9 cellular contexts compared by ENCODE assay signal in the genomic region with DNA sequence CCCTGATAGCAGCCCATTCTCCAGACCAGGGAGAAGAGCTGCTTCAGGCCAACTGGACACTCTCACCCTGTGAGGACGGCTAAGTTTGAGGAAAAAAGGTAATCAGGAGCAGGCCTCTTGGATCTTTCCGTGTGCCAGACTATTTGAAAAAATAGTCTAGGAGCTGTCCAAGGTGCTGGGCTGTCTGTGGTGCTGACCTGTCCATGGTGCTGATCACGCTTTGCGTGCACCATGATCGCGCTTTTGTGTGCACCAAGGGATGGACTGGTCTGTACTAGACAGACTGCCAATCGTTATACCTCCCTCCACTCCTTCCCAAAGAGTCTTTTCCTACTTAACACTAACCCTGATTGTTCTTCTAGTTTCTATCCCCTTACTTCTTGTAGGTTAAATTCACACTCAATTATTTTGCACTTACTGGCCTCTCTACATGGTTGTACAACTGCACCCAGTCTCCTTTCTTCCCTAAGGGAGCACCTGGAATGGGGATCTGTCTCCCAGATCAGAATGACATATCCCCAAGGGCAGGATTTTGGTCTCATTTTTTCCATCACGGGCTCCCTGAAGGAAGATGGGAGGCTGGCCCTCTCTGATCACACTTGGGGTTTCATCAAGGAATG.
DNase-seq lines count a peak whose midpoint lies in the region; ATAC-seq and TF ChIP-seq lines count a peak whose summit lies in the region.
"Had no signal": no experiment of that assay in that cellular context is flagged by ENCODE, and none has a peak within 500 bp of the region (broad histone marks: within the 10 kb centered on the region; RNA-seq: fewer than 3 reads in every experiment).

No MANE protein-coding gene starts in this region.

- ATAC-seq in IMR-90 (ENCODE audit: low read depth): peak; percentile 92
- ATAC-seq in left colon: peak; percentile 74
- no peak for ATAC-seq in GM21619 (IDR thresholded peaks at IDR 0.05; ENCODE audit: unreplicated experiment)
- no peak for ATAC-seq in GM21576 (IDR thresholded peaks at IDR 0.05; ENCODE audit: unreplicated experiment)
- ATAC-seq in GM19324 (IDR thresholded peaks at IDR 0.05; ENCODE audit: low FRiP score, unreplicated experiment): no peak

- H3K36me3 Mint-ChIP-seq in activated naive CD8-positive, alpha-beta T cell treated with anti-CD3 and anti-CD28 coated beads for 36 hours: no peaks in the 10 kb centered on the region

- POLR2A ChIA-PET in IMR-90 (lab: Charles Lee; ENCODE audit: unreplicated experiment): no interaction called here

- no peaks in the 10 kb centered on the region for H3K9me3 Mint-ChIP-seq in activated naive CD8-positive, alpha-beta T cell treated with anti-CD3 and anti-CD28 coated beads for 36 hours

- H3K27ac ChIP-seq in IMR-90 (ENCODE audit: insufficient read depth, low read length): no peak overlapping the region
- no peak overlapping the region for H3K27ac ChIP-seq in effector memory CD4-positive, alpha-beta T cell (ENCODE audit: insufficient read depth, low read length, poor library complexity, severe bottlenecking)
- H3K27ac ChIP-seq: skin epidermis had no signal

- H3K4me2 ChIP-seq in IMR-90 (ENCODE audit: low read depth, low read length): no peak overlapping the region

- no peak overlapping the region for H3K4ac ChIP-seq in IMR-90 (ENCODE audit: low read depth, low read length)

- in situ Hi-C loops in IMR-90 (cut with MboI; ENCODE audit: low sequenced_read_pairs): no loop called here

- no peak overlapping the region for H4K91ac ChIP-seq in IMR-90 (ENCODE audit: insufficient read depth, low read depth, low read length)

- no peak for TF ChIP-seq CTCF in IMR-90 (conservative IDR thresholded peaks at IDR 0.05; ENCODE audit: low read depth, low read length)

- H3K23ac ChIP-seq in IMR-90 (ENCODE audit: low read depth, low read length): no peak overlapping the region

- TF ChIP-seq POLR2A in IMR-90 (IDR thresholded peaks at IDR 0.05; ENCODE audit: low read depth, low read length): no peak

- H2BK120ac ChIP-seq in IMR-90 (ENCODE audit: low read depth, low read length): no peak overlapping the region

- no peaks in the 10 kb centered on the region for H3K9me1 ChIP-seq in IMR-90 (ENCODE audit: insufficient read depth, low read length)

- H2BK5ac ChIP-seq in IMR-90 (ENCODE audit: low read depth, low read length, poor library complexity, severe bottlenecking): no peak overlapping the region

- no peaks in the 10 kb centered on the region for H3K9me3 ChIP-seq in IMR-90 (ENCODE audit: control insufficient read depth, insufficient read depth, low read length)
- no peaks in the 10 kb centered on the region for H3K9me3 ChIP-seq in effector memory CD4-positive, alpha-beta T cell (ENCODE audit: control insufficient read depth, low read length)

- no peak overlapping the region for H3K14ac ChIP-seq in IMR-90 (replicated peaks; ENCODE audit: low read depth, low read length)

- no peak overlapping the region for H3K4me3 ChIP-seq in IMR-90 (ENCODE audit: insufficient read depth, low read depth, low read length)
- H3K4me3 ChIP-seq in effector memory CD4-positive, alpha-beta T cell (ENCODE audit: insufficient read depth, low read depth, low read length, poor library complexity, severe bottlenecking): no peak overlapping the region
- H3K4me3 ChIP-seq: skin epidermis had no signal

- peak; percentile 68 for DNase-seq in AG20443 (ENCODE audit: low spot score)
- DNase-seq in IMR-90: peak; percentile 52
- DNase-seq in activated naive CD8-positive, alpha-beta T cell treated with anti-CD3 and anti-CD28 coated beads for 36 hours: peak; percentile 21
- DNase-seq in left colon: peak in 1 of 2 donors; percentile 59
- DNase-seq in effector memory CD4-positive, alpha-beta T cell: no peak

- H3K27me3 ChIP-seq in IMR-90 (ENCODE audit: control insufficient read depth, insufficient read depth, low read length): peaks cover 16% of the 10 kb centered on the region
- no peaks in the 10 kb centered on the region for H3K27me3 ChIP-seq in effector memory CD4-positive, alpha-beta T cell (replicated peaks; ENCODE audit: control insufficient read depth, insufficient read depth, low read length, poor library complexity, severe bottlenecking)

- no peak overlapping the region for H4K8ac ChIP-seq in IMR-90 (ENCODE audit: low read depth in 2 of 2, low read length in 2 of 2)

- no peak overlapping the region for H2AK5ac ChIP-seq in IMR-90 (ENCODE audit: low read depth, low read length)

- H3K56ac ChIP-seq in IMR-90 (ENCODE audit: extremely low read depth, insufficient read depth, low read length): no peak overlapping the region

- H3K4me3 Mint-ChIP-seq in activated naive CD8-positive, alpha-beta T cell treated with anti-CD3 and anti-CD28 coated beads for 36 hours: no peak overlapping the region

- H3K9ac ChIP-seq in IMR-90 (ENCODE audit: low read depth, low read length): no peak overlapping the region

- no peaks in the 10 kb centered on the region for H4K20me1 ChIP-seq in IMR-90 (ENCODE audit: insufficient read depth, low read length)

- H3K4me1 Mint-ChIP-seq in activated naive CD8-positive, alpha-beta T cell treated with anti-CD3 and anti-CD28 coated beads for 36 hours: no peaks in the 10 kb centered on the region

- 13% methylated on average over 2 of the region's 8 CpGs; no CpG with 5 or more reads in 1 of the 2 experiments for WGBS in IMR-90 (ENCODE audit: extremely low coverage in 2 of 2, insufficient read length in 1 of 2), 2 experiments

- TF ChIP-seq RAD21 in IMR-90 (IDR thresholded peaks at IDR 0.05; ENCODE audit: low read length): no peak

- dilution Hi-C loops in IMR-90 (cut with HindIII; ENCODE audit: low sequenced_read_pairs, unreplicated experiment): no loop called here

- CTCF ChIA-PET in IMR-90 (lab: Yijun Ruan, JAX): no interaction called here

- no peaks in the 10 kb centered on the region for H3K36me3 ChIP-seq in IMR-90 (ENCODE audit: control insufficient read depth, insufficient read depth, low read length)
- H3K36me3 ChIP-seq in effector memory CD4-positive, alpha-beta T cell (ENCODE audit: control insufficient read depth, insufficient read depth, low read length): no peaks in the 10 kb centered on the region

- no peaks in the 10 kb centered on the region for H3K4me1 ChIP-seq in IMR-90 (ENCODE audit: control insufficient read depth, insufficient read depth, low read length)
- H3K4me1 ChIP-seq in effector memory CD4-positive, alpha-beta T cell (ENCODE audit: control insufficient read depth, insufficient read depth, low read length, poor library complexity, severe bottlenecking): no peaks in the 10 kb centered on the region

- no peak overlapping the region for H2BK15ac ChIP-seq in IMR-90 (ENCODE audit: low read depth, low read length)

- H2AFZ ChIP-seq in IMR-90 (replicated peaks; ENCODE audit: low read length, poor library complexity): no peak overlapping the region

- H3K27me3 Mint-ChIP-seq in activated naive CD8-positive, alpha-beta T cell treated with anti-CD3 and anti-CD28 coated beads for 36 hours: peaks cover 19% of the 10 kb centered on the region

- no peak overlapping the region for H3K18ac ChIP-seq in IMR-90 (ENCODE audit: low read depth, low read length)

- H3K79me1 ChIP-seq in IMR-90 (ENCODE audit: low read depth in 1 of 2, low read length in 2 of 2): no peaks in the 10 kb centered on the region

- BruUV-seq in IMR-90 (replicated peaks; lab: Mats Ljungman, UMichigan): no TSS peak

- intact Hi-C loops in IMR-90 (cut with micrococcal nuclease) (no loop called here), left colon (cut with DNase I, micrococcal nuclease) (no loop called here)

- H2BK20ac ChIP-seq in IMR-90 (ENCODE audit: low read depth, low read length): no peak overlapping the region

- H2AK9ac ChIP-seq in IMR-90 (replicated peaks; ENCODE audit: low read depth, low read length, poor library complexity): no peak overlapping the region

- no peak overlapping the region for H3K27ac Mint-ChIP-seq in activated naive CD8-positive, alpha-beta T cell treated with anti-CD3 and anti-CD28 coated beads for 36 hours

- H4K5ac ChIP-seq in IMR-90 (ENCODE audit: low read depth, low read length): no peak overlapping the region

TF ChIP-seq in IMR-90, 13 proteins besides CTCF, POLR2A, EP300 and RAD21:
- TF ChIP-seq CEBPB (IDR thresholded peaks at IDR 0.05; ENCODE audit: low read depth, low read length) (no peak), RCOR1 (IDR thresholded peaks at IDR 0.05; ENCODE audit: insufficient replicate concordance, low read length) (peak; percentile 96), MXI1 (IDR thresholded peaks at IDR 0.05; ENCODE audit: borderline replicate concordance, low read depth, low read length) (peak; percentile 68)

Comparison
In these comparisons a context has a peak if more than half of its experiments do, and no peak if none do; other contexts are left out.
1. DNase-seq: peak in AG20443 (single experiment), IMR-90 (single experiment) and activated naive CD8-positive, alpha-beta T cell treated with anti-CD3 and anti-CD28 coated beads for 36 hours (single experiment); none in effector memory CD4-positive, alpha-beta T cell (0 of 3).
2. ATAC-seq: peak in IMR-90 (single experiment) and left colon (single experiment); none in GM21619 (single experiment), GM21576 (single experiment) and GM19324 (single experiment).